In the genomic region with DNA sequence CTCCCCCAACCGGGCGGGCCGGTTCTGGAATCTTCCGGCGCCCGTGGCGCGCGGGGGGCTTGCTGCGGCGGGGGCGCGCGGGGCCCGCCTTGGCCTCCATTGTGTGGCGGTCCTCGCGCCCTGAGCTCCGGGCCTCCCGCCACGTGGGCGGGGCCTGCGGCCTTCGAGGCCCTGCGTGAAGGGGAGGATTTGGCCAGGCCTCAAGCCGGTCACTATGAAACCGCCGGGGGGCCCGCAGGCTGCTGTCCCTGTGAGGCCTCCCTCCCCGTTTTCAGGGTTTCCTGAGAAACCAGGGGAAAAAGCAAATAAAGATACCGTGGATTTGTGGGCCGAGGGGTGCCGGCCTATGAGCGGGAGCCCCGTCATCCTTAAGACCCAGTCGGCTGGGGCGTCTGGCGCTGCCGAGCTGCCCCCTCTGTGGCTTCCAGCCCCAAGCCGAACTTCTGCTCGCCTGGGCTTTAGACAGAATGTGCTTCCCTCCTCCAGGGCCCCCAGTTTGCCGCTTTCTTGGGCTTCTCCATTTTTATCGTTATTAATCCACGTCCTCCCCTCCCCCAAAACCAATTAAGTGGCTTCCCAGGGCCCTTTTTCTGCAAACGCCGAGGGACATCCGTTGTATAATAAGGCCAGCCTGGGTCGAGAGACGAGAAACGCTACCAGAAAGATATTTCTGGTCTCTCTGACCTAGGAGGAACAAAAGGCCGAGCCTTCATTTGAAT, we compare ENCODE assay signal across 8 cellular contexts. TPM values are rescaled to one million over a fixed set of nuclear protein-coding genes. Genes with fewer than 3 reads are reported as not detected.
DNase-seq lines count a peak whose midpoint lies in the region; ATAC-seq and TF ChIP-seq lines count a peak whose summit lies in the region.

No MANE protein-coding gene starts in this region.

- no peak for TF ChIP-seq POLR2A in prostate gland (IDR thresholded peaks at IDR 0.05)

- no peaks in the 10 kb centered on the region for H3K9me3 ChIP-seq in ascending aorta
- no peaks in the 10 kb centered on the region for H3K9me3 ChIP-seq in right cardiac atrium (ENCODE audit: control insufficient read depth, low read length)
- H3K9me3 ChIP-seq in prostate gland, result no peaks in the 10 kb centered on the region

- intact Hi-C loops in ascending aorta (cut with DNase I), result loop anchor here (5.0 kb wide), 1 partner anchor 1154 kb away; no protein-coding TSS in a partner anchor
- intact Hi-C loops in right cardiac atrium (cut with DNase I), result no loop called here
- intact Hi-C loops in prostate gland (cut with DNase I), result no loop called here

- TF ChIP-seq CTCF in 22Rv1 (IDR thresholded peaks at IDR 0.05) (no peak), ascending aorta (IDR thresholded peaks at IDR 0.05) (no peak), prostate gland (IDR thresholded peaks at IDR 0.05) (no peak)

- DNase-seq in RPMI8226 (peak; percentile 72), ascending aorta (ENCODE audit: low spot score in 2 of 2) (peak in 1 of 2 donors; percentile 74), right cardiac atrium (peak; percentile 84 to 93 (median 90)), prostate gland (ENCODE audit: low spot score) (peak; percentile 24), SIG-M5 treated with dmso at 0.1 percent for 504 hours (lab: John Stamatoyannopoulos, UW; ENCODE audit: unreplicated experiment) (no peak)

- peak overlapping the region; percentile 76 to 98 for H3K4me3 ChIP-seq in ascending aorta
- H3K4me3 ChIP-seq in right cardiac atrium (ENCODE audit: low read length), result peak overlapping the region; percentile 98
- H3K4me3 ChIP-seq in prostate gland, result peak overlapping the region; percentile 84 to 92

- no peaks in the 10 kb centered on the region for H3K27me3 ChIP-seq in ascending aorta
- H3K27me3 ChIP-seq in right cardiac atrium (ENCODE audit: control insufficient read depth, insufficient read depth), result no peaks in the 10 kb centered on the region
- H3K27me3 ChIP-seq in prostate gland (replicated peaks; ENCODE audit: insufficient read depth), result no peaks in the 10 kb centered on the region

- under 1% methylated on average over 51 of the region's 51 CpGs for WGBS in right cardiac atrium
- WGBS in prostate gland, result under 1% methylated on average over 49 of the region's 51 CpGs

- H3K27ac ChIP-seq in 22Rv1 (peak overlapping the region; percentile 93), ascending aorta (peak overlapping the region; percentile 96 to 99), right cardiac atrium (ENCODE audit: low read length) (peak overlapping the region; percentile 92), prostate gland (peak overlapping the region; percentile 97 to 98)

- H3K4me1 ChIP-seq in ascending aorta (peaks cover 6 to 47% of the 10 kb centered on the region in 2 donors), right cardiac atrium (ENCODE audit: control insufficient read depth, insufficient read depth, low read length) (peaks cover 9% of the 10 kb centered on the region), prostate gland (replicated peaks) (peaks cover 6% of the 10 kb centered on the region)

- peak; percentile 7 for ATAC-seq in GM18858 (IDR thresholded peaks at IDR 0.05; ENCODE audit: unreplicated experiment)
- ATAC-seq in HG03196 (IDR thresholded peaks at IDR 0.05; ENCODE audit: unreplicated experiment), result peak; percentile 26
- peak; percentile 73 to 77 for ATAC-seq in right cardiac atrium

- H3K36me3 ChIP-seq in ascending aorta (peaks cover 9 to 24% of the 10 kb centered on the region in 2 donors), prostate gland (peaks cover 0 to 5% of the 10 kb centered on the region in 2 donors)

RNA-seq across cellular contexts. Expression of gene EWSR1, which starts 0.6 kb away (rescaled TPM):
- total RNA-seq in ascending aorta (133 TPM), right cardiac atrium (100 to 1,000 TPM; 136 to 162 (median 151) TPM), prostate gland (100 to 1,000 TPM; 181 to 213 TPM)
- 119 TPM for polyA plus RNA-seq in right cardiac atrium

RNA-seq across cellular contexts. Expression of gene RHBDD3, which starts 0.9 kb away (rescaled TPM):
- 254 TPM for total RNA-seq in ascending aorta
- 10 to 100 TPM; 16.8 to 19.3 (median 17.8) TPM for total RNA-seq in right cardiac atrium
- 20.8 TPM for polyA plus RNA-seq in right cardiac atrium
- total RNA-seq in prostate gland, result 10 to 100 TPM; 66.9 to 74.6 TPM

RNA-seq across cellular contexts. Expression of gene GAS2L1, which starts 37.8 kb away (rescaled TPM):
- 99.3 TPM for total RNA-seq in ascending aorta
- 10 to 100 TPM; 17.1 to 25.7 (median 22.6) TPM for total RNA-seq in right cardiac atrium
- 16.9 TPM for polyA plus RNA-seq in right cardiac atrium
- total RNA-seq in prostate gland, result 100 to 1,000 TPM in 1 of 2 donors, 10 to 100 TPM in 1; 85.8 to 159 TPM

RNA-seq across cellular contexts. Expression of gene RASL10A, which starts 46.8 kb away (rescaled TPM):
- total RNA-seq in ascending aorta (not detected), right cardiac atrium (1 to 10 TPM; 1.1 to 2.9 (median 1.6) TPM), prostate gland (10 to 100 TPM in 1 of 2 donors, 1 to 10 TPM in 1; 9.2 to 15.1 TPM)
- 1.2 TPM for polyA plus RNA-seq in right cardiac atrium

Comparison
In these comparisons a context has a peak if more than half of its experiments do, and no peak if none do; other contexts are left out.
1. ATAC-seq: peak in every context shown above with its lines; median percentile 75 in right cardiac atrium; 26 in HG03196; 7 in GM18858.